ENCODE assay signal across 8 cellular contexts in genomic region chr1:16009030-16009460, GRCh38. TPM values are rescaled to one million over a fixed set of nuclear protein-coding genes. Genes with fewer than 3 reads are reported as not detected.
DNase-seq lines count a peak whose midpoint lies in the region; ATAC-seq, FAIRE-seq and TF ChIP-seq lines count a peak whose summit lies in the region.

No MANE protein-coding gene starts in this region.

- FAIRE-seq in endothelial cell of umbilical vein (lab: Jason Lieb, UNC): peak; percentile 94

- H3K4me2 ChIP-seq in endothelial cell of umbilical vein (ENCODE audit: insufficient read depth, low read length): no peak overlapping the region

- H3K4me3 Mint-ChIP-seq in CD4-positive, alpha-beta memory T cell: no peak overlapping the region
- no peak overlapping the region for H3K4me3 Mint-ChIP-seq in naive thymus-derived CD4-positive, alpha-beta T cell

- CTCF ChIA-PET in CD4-positive, alpha-beta memory T cell (lab: Charles Lee; ENCODE audit: partially characterized antibody): interaction anchor here (0.7 to 2.3 kb wide), 17 partner anchors 8 to 295 kb away, joined by 3 to 13 read pairs (median 4); partner anchors contain the start of genes HSPB7 and ZBTB17
- CTCF ChIA-PET in endothelial cell of umbilical vein (lab: Charles Lee): interaction anchor here (0.5 to 3.9 kb wide), 8 partner anchors 10 to 354 kb away, joined by 3 to 25 read pairs (median 4); partner anchors contain the start of gene FAM131C
- CTCF ChIA-PET in naive thymus-derived CD4-positive, alpha-beta T cell (lab: Charles Lee): interaction anchor here (1.0 to 2.2 kb wide), 5 partner anchors 37 to 354 kb away, joined by 3 to 10 read pairs (median 3); no protein-coding TSS in a partner anchor

- no peaks in the 10 kb centered on the region for H3K9me1 ChIP-seq in endothelial cell of umbilical vein (replicated peaks; ENCODE audit: control insufficient read depth, extremely low read depth, insufficient read depth, low read length)

- no TSS peak for BruUV-seq in endothelial cell of umbilical vein (replicated peaks; lab: Mats Ljungman, UMichigan)

- peaks cover 0 to 4% (median 4%) of the 10 kb centered on the region in 4 donors for H3K4me1 Mint-ChIP-seq in CD4-positive, alpha-beta memory T cell
- peaks cover 0 to 21% (median 5%) of the 10 kb centered on the region in 7 donors for H3K4me1 Mint-ChIP-seq in naive thymus-derived CD4-positive, alpha-beta T cell

- H3K4me1 ChIP-seq in CD4-positive, alpha-beta memory T cell (ENCODE audit: insufficient read depth, low read length): peaks cover 13% of the 10 kb centered on the region
- H3K4me1 ChIP-seq in NT2/D1 (ENCODE audit: insufficient read depth, insufficient read length) (peaks cover 10% of the 10 kb centered on the region), endothelial cell of umbilical vein (ENCODE audit: control insufficient read depth, extremely low read depth, insufficient read depth, low read length) (peaks cover 4% of the 10 kb centered on the region)
- peaks cover 0 to 6% of the 10 kb centered on the region in 2 donors for H3K4me1 ChIP-seq in naive thymus-derived CD4-positive, alpha-beta T cell (ENCODE audit: control insufficient read depth in 2 of 2, insufficient read depth in 2 of 2, low read length in 2 of 2)

- no peak overlapping the region for H3K4me3 ChIP-seq in CD4-positive, alpha-beta memory T cell (ENCODE audit: low read length in 2 of 2)
- no peak overlapping the region for H3K4me3 ChIP-seq in NT2/D1 (ENCODE audit: insufficient read length, low read depth)
- no peak overlapping the region for H3K4me3 ChIP-seq in endothelial cell of umbilical vein (replicated peaks in 1 of 3; ENCODE audit: insufficient read depth in 1 of 3, low read depth in 1 of 3, low read length in 3 of 3)
- H3K4me3 ChIP-seq in naive thymus-derived CD4-positive, alpha-beta T cell (ENCODE audit: low read length): no peak overlapping the region

- POLR2A ChIA-PET in CD4-positive, alpha-beta memory T cell (lab: Charles Lee; ENCODE audit: partially characterized antibody): no interaction called here
- POLR2A ChIA-PET in endothelial cell of umbilical vein (lab: Charles Lee): no interaction called here
- POLR2A ChIA-PET in naive thymus-derived CD4-positive, alpha-beta T cell (lab: Charles Lee): no interaction called here

- TF ChIP-seq POLR2A in endothelial cell of umbilical vein (IDR thresholded peaks at IDR 0.05; ENCODE audit: low read depth, low read length): no peak

- H4K20me1 ChIP-seq in endothelial cell of umbilical vein (replicated peaks; ENCODE audit: control insufficient read depth, extremely low read depth, insufficient read depth, low read length): no peaks in the 10 kb centered on the region

- H3K36me3 ChIP-seq in CD4-positive, alpha-beta memory T cell (ENCODE audit: insufficient read depth, low read length): no peaks in the 10 kb centered on the region
- H3K36me3 ChIP-seq in NT2/D1 (ENCODE audit: insufficient read depth, insufficient read length, low read length) (no peaks in the 10 kb centered on the region), endothelial cell of umbilical vein (ENCODE audit: control insufficient read depth in 2 of 2, extremely low read depth in 1 of 2, insufficient read depth in 2 of 2, low read length in 2 of 2) (no peaks in the 10 kb centered on the region)
- H3K36me3 ChIP-seq in naive thymus-derived CD4-positive, alpha-beta T cell (ENCODE audit: control insufficient read depth in 2 of 3, insufficient read depth in 3 of 3, low read length in 3 of 3): no peaks in the 10 kb centered on the region

- no peak overlapping the region for H3K9ac ChIP-seq in NT2/D1 (ENCODE audit: insufficient read length, low read depth)
- H3K9ac ChIP-seq in endothelial cell of umbilical vein (replicated peaks; ENCODE audit: extremely low read depth, insufficient read depth, low read length): no peak overlapping the region

- peaks cover 2 to 9% of the 10 kb centered on the region in 2 donors for H3K27me3 Mint-ChIP-seq in CD4-positive, alpha-beta memory T cell
- H3K27me3 Mint-ChIP-seq in naive thymus-derived CD4-positive, alpha-beta T cell: peaks cover 0 to 17% (median 0%) of the 10 kb centered on the region in 5 donors

- no peaks in the 10 kb centered on the region for H3K9me3 ChIP-seq in CD4-positive, alpha-beta memory T cell (ENCODE audit: control insufficient read depth in 1 of 2, low read length in 2 of 2)
- H3K9me3 ChIP-seq in NT2/D1 (ENCODE audit: insufficient read depth, low read length) (no peaks in the 10 kb centered on the region), endothelial cell of umbilical vein (replicated peaks; ENCODE audit: control insufficient read depth, insufficient read depth, low read length) (no peaks in the 10 kb centered on the region)
- H3K9me3 ChIP-seq in naive thymus-derived CD4-positive, alpha-beta T cell (ENCODE audit: control insufficient read depth in 2 of 3, low read length in 3 of 3): no peaks in the 10 kb centered on the region

- ATAC-seq in HG02642 (IDR thresholded peaks at IDR 0.05; ENCODE audit: poor library complexity, unreplicated experiment) (peak; percentile 37), GM18511 (IDR thresholded peaks at IDR 0.05; ENCODE audit: unreplicated experiment) (no peak)
- ATAC-seq in naive thymus-derived CD4-positive, alpha-beta T cell: peak; percentile 73

- no peak overlapping the region for H3K27ac ChIP-seq in CD4-positive, alpha-beta memory T cell (ENCODE audit: low read depth, low read length)
- H3K27ac ChIP-seq in endothelial cell of umbilical vein (ENCODE audit: insufficient read depth, low read depth, low read length): no peak overlapping the region
- no peak overlapping the region for H3K27ac ChIP-seq in naive thymus-derived CD4-positive, alpha-beta T cell (ENCODE audit: low read depth, low read length)

- dilution Hi-C loops in endothelial cell of umbilical vein (cut with MboI; ENCODE audit: extremely low pct_ligation_motif_present, low sequenced_read_pairs): no loop called here

- peak; percentile 95 to 97 for TF ChIP-seq CTCF in endothelial cell of umbilical vein (IDR thresholded peaks at IDR 0.05; ENCODE audit: extremely low read depth in 1 of 2, insufficient read depth in 1 of 2, low read depth in 1 of 2, low read length in 2 of 2)

- no peaks in the 10 kb centered on the region for H3K9me3 Mint-ChIP-seq in CD4-positive, alpha-beta memory T cell
- H3K9me3 Mint-ChIP-seq in naive thymus-derived CD4-positive, alpha-beta T cell: no peaks in the 10 kb centered on the region

- H3K27me3 ChIP-seq in CD4-positive, alpha-beta memory T cell (ENCODE audit: insufficient read depth, low read length): no peaks in the 10 kb centered on the region
- H3K27me3 ChIP-seq in NT2/D1 (ENCODE audit: insufficient read depth, insufficient read length) (no peaks in the 10 kb centered on the region), endothelial cell of umbilical vein (ENCODE audit: control insufficient read depth in 2 of 2, insufficient read depth in 2 of 2, low read length in 2 of 2) (no peaks in the 10 kb centered on the region)
- H3K27me3 ChIP-seq in naive thymus-derived CD4-positive, alpha-beta T cell (ENCODE audit: control insufficient read depth in 2 of 2, insufficient read depth in 2 of 2, low read length in 2 of 2): no peaks in the 10 kb centered on the region

- no peak overlapping the region for H2AFZ ChIP-seq in endothelial cell of umbilical vein (ENCODE audit: low read depth, low read length)

- peak; percentile 53 to 64 (median 59) for DNase-seq in CD4-positive, alpha-beta memory T cell
- DNase-seq in NT2/D1 (ENCODE audit: low read depth, low spot score): peak; percentile 66
- DNase-seq in activated CD8-positive, alpha-beta memory T cell treated with anti-CD3 and anti-CD28 coated beads, Interleukin-2, amount 50 U/mL, for 24 hours (ENCODE audit: extremely low read depth): peak; percentile 49
- DNase-seq in endothelial cell of umbilical vein (ENCODE audit: low read depth, low spot score): peak; percentile 73
- DNase-seq in naive thymus-derived CD4-positive, alpha-beta T cell: peak; percentile 33 to 74 (median 54)
- DNase-seq in stimulated activated CD8-positive, alpha-beta memory T cell treated with anti-CD3 and anti-CD28 coated beads, Interleukin-7, amount 100 ng/mL, for 48 hours (ENCODE audit: extremely low read depth in 1 of 2, low read depth in 1 of 2): peak; percentile 33 to 53

- no peak overlapping the region for H3K27ac Mint-ChIP-seq in CD4-positive, alpha-beta memory T cell
- no peak overlapping the region for H3K27ac Mint-ChIP-seq in naive thymus-derived CD4-positive, alpha-beta T cell

- intact Hi-C loops in CD4-positive, alpha-beta memory T cell (cut with micrococcal nuclease): loop anchor here (1.0 kb wide), 2 partner anchors 47 to 178 kb away; no protein-coding TSS in a partner anchor
- intact Hi-C loops in endothelial cell of umbilical vein (cut with micrococcal nuclease): loop anchor here (1.0 kb wide), 5 partner anchors 24 to 354 kb away; partner anchors contain the start of gene FAM131C
- intact Hi-C loops in naive thymus-derived CD4-positive, alpha-beta T cell (cut with micrococcal nuclease): loop anchor here (1.0 to 5.0 kb wide), 6 partner anchors 47 to 354 kb away; no protein-coding TSS in a partner anchor

- H3K79me2 ChIP-seq in endothelial cell of umbilical vein (ENCODE audit: control insufficient read depth, insufficient read depth, low read length): no peaks in the 10 kb centered on the region

- H3K36me3 Mint-ChIP-seq in CD4-positive, alpha-beta memory T cell: no peaks in the 10 kb centered on the region
- H3K36me3 Mint-ChIP-seq in naive thymus-derived CD4-positive, alpha-beta T cell: no peaks in the 10 kb centered on the region

RNA-seq across cellular contexts. Expression of gene SRARP, which starts 5.0 kb away (rescaled TPM):
- not detected for total RNA-seq in CD4-positive, alpha-beta memory T cell
- polyA plus RNA-seq in CD4-positive, alpha-beta memory T cell: not detected
- not detected in 2 replicates for total RNA-seq in endothelial cell of umbilical vein
- polyA plus RNA-seq in endothelial cell of umbilical vein: not detected in 2 replicates
- not detected in 2 replicates for polyA plus RNA-seq in endothelial cell of umbilical vein (2011; cell fraction: cytosol; rRNA removed)
- polyA plus RNA-seq in endothelial cell of umbilical vein (2011; cell fraction: nucleus; rRNA removed): not detected in 2 replicates
- not detected in 2 replicates for polyA plus RNA-seq in endothelial cell of umbilical vein (2012)
- polyA minus RNA-seq in endothelial cell of umbilical vein: not detected in 2 replicates
- not detected for polyA minus RNA-seq in endothelial cell of umbilical vein (2011; cell fraction: cytosol; rRNA and poly(A)+ RNA removed)
- not detected in 2 replicates for polyA minus RNA-seq in endothelial cell of umbilical vein (2011; cell fraction: nucleus; rRNA and poly(A)+ RNA removed)
- total RNA-seq in naive thymus-derived CD4-positive, alpha-beta T cell: not detected
- not detected for polyA plus RNA-seq in naive thymus-derived CD4-positive, alpha-beta T cell

RNA-seq across cellular contexts. Expression of gene HSPB7, which starts 8.8 kb away (rescaled TPM):
- not detected for total RNA-seq in CD4-positive, alpha-beta memory T cell
- polyA plus RNA-seq in CD4-positive, alpha-beta memory T cell: not detected
- total RNA-seq in endothelial cell of umbilical vein: not detected in 2 replicates
- polyA plus RNA-seq in endothelial cell of umbilical vein: not detected in 2 replicates
- not detected in 2 replicates for polyA plus RNA-seq in endothelial cell of umbilical vein (2011; cell fraction: cytosol; rRNA removed)
- not detected in 2 replicates for polyA plus RNA-seq in endothelial cell of umbilical vein (2011; cell fraction: nucleus; rRNA removed)
- polyA plus RNA-seq in endothelial cell of umbilical vein (2012): not detected in 2 replicates
- not detected in 2 replicates for polyA minus RNA-seq in endothelial cell of umbilical vein
- polyA minus RNA-seq in endothelial cell of umbilical vein (2011; cell fraction: cytosol; rRNA and poly(A)+ RNA removed): 0.51 TPM
- not detected in 2 replicates for polyA minus RNA-seq in endothelial cell of umbilical vein (2011; cell fraction: nucleus; rRNA and poly(A)+ RNA removed)
- total RNA-seq in naive thymus-derived CD4-positive, alpha-beta T cell: not detected
- polyA plus RNA-seq in naive thymus-derived CD4-positive, alpha-beta T cell: not detected

RNA-seq across cellular contexts. Expression of gene CLCNKA, which starts 12.8 kb away (rescaled TPM):
- not detected for total RNA-seq in CD4-positive, alpha-beta memory T cell
- not detected for polyA plus RNA-seq in CD4-positive, alpha-beta memory T cell
- not detected in 2 replicates for total RNA-seq in endothelial cell of umbilical vein
- not detected in 2 replicates for polyA plus RNA-seq in endothelial cell of umbilical vein
- not detected in 2 replicates for polyA plus RNA-seq in endothelial cell of umbilical vein (2011; cell fraction: cytosol; rRNA removed)
- polyA plus RNA-seq in endothelial cell of umbilical vein (2011; cell fraction: nucleus; rRNA removed): 0.17 TPM in 1 of 2 replicates, not detected in the other
- not detected in 2 replicates for polyA plus RNA-seq in endothelial cell of umbilical vein (2012)
- polyA minus RNA-seq in endothelial cell of umbilical vein: not detected in 2 replicates
- polyA minus RNA-seq in endothelial cell of umbilical vein (2011; cell fraction: cytosol; rRNA and poly(A)+ RNA removed): not detected
- not detected in 2 replicates for polyA minus RNA-seq in endothelial cell of umbilical vein (2011; cell fraction: nucleus; rRNA and poly(A)+ RNA removed)
- total RNA-seq in naive thymus-derived CD4-positive, alpha-beta T cell: not detected
- polyA plus RNA-seq in naive thymus-derived CD4-positive, alpha-beta T cell: not detected

RNA-seq across cellular contexts. Expression of gene ZBTB17, which starts 33.1 kb away (rescaled TPM):
- 10 to 100 TPM; 52.6 to 61.0 TPM for total RNA-seq in CD4-positive, alpha-beta memory T cell
- 10 to 100 TPM in 1 of 2 donors, 1 to 10 TPM in 1; 5.2 to 24.3 TPM for polyA plus RNA-seq in CD4-positive, alpha-beta memory T cell
- total RNA-seq in endothelial cell of umbilical vein: 38.5 and 43.9 TPM in 2 replicates
- polyA plus RNA-seq in endothelial cell of umbilical vein: 72.7 and 76.2 TPM in 2 replicates
- 42.3 and 47.8 TPM in 2 replicates for polyA plus RNA-seq in endothelial cell of umbilical vein (2011; cell fraction: cytosol; rRNA removed)
- 226 and 245 TPM in 2 replicates for polyA plus RNA-seq in endothelial cell of umbilical vein (2011; cell fraction: nucleus; rRNA removed)
- polyA plus RNA-seq in endothelial cell of umbilical vein (2012): 27.1 and 29.9 TPM in 2 replicates
- 55.6 and 66.1 TPM in 2 replicates for polyA minus RNA-seq in endothelial cell of umbilical vein
- polyA minus RNA-seq in endothelial cell of umbilical vein (2011; cell fraction: cytosol; rRNA and poly(A)+ RNA removed): 16.0 TPM
- 49.6 and 75.2 TPM in 2 replicates for polyA minus RNA-seq in endothelial cell of umbilical vein (2011; cell fraction: nucleus; rRNA and poly(A)+ RNA removed)
- total RNA-seq in naive thymus-derived CD4-positive, alpha-beta T cell: 10 to 100 TPM; 47.3 to 85.1 (median 65.0) TPM
- 10 to 100 TPM; 11.2 to 33.7 TPM for polyA plus RNA-seq in naive thymus-derived CD4-positive, alpha-beta T cell

RNA-seq across cellular contexts. Expression of gene CLCNKB, which starts 34.5 kb away (rescaled TPM):
- total RNA-seq in CD4-positive, alpha-beta memory T cell: not detected
- polyA plus RNA-seq in CD4-positive, alpha-beta memory T cell: not detected
- not detected in 2 replicates for total RNA-seq in endothelial cell of umbilical vein
- 0.18 and 0.40 TPM in 2 replicates for polyA plus RNA-seq in endothelial cell of umbilical vein
- polyA plus RNA-seq in endothelial cell of umbilical vein (2011; cell fraction: cytosol; rRNA removed): 0.10 TPM in 2 replicates
- 0.53 and 0.60 TPM in 2 replicates for polyA plus RNA-seq in endothelial cell of umbilical vein (2011; cell fraction: nucleus; rRNA removed)
- polyA plus RNA-seq in endothelial cell of umbilical vein (2012): not detected in 2 replicates
- polyA minus RNA-seq in endothelial cell of umbilical vein: 1.2 TPM in 1 of 2 replicates, not detected in the other
- polyA minus RNA-seq in endothelial cell of umbilical vein (2011; cell fraction: cytosol; rRNA and poly(A)+ RNA removed): not detected
- not detected in 2 replicates for polyA minus RNA-seq in endothelial cell of umbilical vein (2011; cell fraction: nucleus; rRNA and poly(A)+ RNA removed)
- total RNA-seq in naive thymus-derived CD4-positive, alpha-beta T cell: not detected
- not detected for polyA plus RNA-seq in naive thymus-derived CD4-positive, alpha-beta T cell
